Comparison of ENCODE assay signal across 1 cellular context in the genomic region with DNA sequence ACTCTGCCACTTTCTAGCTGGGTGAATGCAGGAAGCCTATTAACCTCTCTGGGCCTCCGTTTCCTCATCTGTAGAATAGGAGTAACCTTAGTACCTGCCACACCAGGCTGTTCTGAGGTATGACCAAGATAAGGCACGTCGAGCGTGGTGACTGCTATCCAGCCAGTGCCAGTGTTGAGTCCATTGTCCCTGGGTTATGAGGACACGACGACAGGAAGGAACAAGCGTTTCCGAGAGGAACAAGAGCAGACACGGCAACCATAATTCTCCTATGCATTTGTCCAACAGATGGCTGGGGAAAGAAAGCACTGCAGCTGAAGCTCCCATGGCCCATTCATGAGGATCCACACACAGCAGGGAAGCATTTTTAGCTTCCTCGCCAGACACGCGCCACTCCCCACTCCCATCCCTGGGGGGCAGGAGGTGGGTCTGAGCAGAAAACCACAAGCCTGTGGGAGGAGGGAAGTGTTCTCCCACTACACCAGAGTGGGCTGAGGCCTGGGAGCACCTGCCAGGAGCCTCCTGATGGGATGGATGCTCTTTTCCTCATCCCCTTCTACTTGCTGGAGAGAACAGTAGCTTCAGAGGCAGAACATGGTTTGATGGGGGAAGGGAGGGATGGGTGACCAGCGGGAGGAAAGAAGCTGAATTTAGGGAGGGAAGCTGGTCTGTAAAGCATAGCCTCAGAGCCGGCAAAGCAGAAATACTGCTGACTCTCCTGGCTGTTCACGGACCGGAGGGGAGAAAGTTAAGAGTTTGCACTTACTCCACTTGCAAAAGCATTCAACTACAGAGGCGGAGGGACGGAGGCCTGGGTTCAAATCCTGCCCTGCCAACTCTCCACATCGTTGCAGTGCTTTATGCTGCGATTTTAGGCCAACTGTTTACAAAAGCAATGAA.
A peak's percentile ranks its signal among the peaks of the same experiment; 100 is the strongest.
TF ChIP-seq lines count a peak whose summit lies in the region.

No MANE protein-coding gene starts in this region.

TF ChIP-seq in K562, 482 proteins besides CTCF, POLR2A, EP300 and RAD21 (continued from another document):
- peak; percentile 25; the same call in 1 of the 2 replicates for TF ChIP-seq SP1 (CRISPR knock-in tag; IDR thresholded peaks at IDR 0.05)
- TF ChIP-seq SREBF2 (CRISPR knock-in tag; IDR thresholded peaks at IDR 0.05): no peak
- TF ChIP-seq, protein P1, sequence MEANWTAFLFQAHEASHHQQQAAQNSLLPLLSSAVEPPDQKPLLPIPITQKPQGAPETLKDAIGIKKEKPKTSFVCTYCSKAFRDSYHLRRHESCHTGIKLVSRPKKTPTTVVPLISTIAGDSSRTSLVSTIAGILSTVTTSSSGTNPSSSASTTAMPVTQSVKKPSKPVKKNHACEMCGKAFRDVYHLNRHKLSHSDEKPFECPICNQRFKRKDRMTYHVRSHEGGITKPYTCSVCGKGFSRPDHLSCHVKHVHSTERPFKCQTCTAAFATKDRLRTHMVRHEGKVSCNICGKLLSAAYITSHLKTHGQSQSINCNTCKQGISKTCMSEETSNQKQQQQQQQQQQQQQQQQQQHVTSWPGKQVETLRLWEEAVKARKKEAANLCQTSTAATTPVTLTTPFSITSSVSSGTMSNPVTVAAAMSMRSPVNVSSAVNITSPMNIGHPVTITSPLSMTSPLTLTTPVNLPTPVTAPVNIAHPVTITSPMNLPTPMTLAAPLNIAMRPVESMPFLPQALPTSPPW (CRISPR knock-in tag; IDR thresholded peaks at IDR 0.05): 0 out of 2 replicates have a peak, but pooled peaks have one; percentile 15
- TF ChIP-seq, protein P2, sequence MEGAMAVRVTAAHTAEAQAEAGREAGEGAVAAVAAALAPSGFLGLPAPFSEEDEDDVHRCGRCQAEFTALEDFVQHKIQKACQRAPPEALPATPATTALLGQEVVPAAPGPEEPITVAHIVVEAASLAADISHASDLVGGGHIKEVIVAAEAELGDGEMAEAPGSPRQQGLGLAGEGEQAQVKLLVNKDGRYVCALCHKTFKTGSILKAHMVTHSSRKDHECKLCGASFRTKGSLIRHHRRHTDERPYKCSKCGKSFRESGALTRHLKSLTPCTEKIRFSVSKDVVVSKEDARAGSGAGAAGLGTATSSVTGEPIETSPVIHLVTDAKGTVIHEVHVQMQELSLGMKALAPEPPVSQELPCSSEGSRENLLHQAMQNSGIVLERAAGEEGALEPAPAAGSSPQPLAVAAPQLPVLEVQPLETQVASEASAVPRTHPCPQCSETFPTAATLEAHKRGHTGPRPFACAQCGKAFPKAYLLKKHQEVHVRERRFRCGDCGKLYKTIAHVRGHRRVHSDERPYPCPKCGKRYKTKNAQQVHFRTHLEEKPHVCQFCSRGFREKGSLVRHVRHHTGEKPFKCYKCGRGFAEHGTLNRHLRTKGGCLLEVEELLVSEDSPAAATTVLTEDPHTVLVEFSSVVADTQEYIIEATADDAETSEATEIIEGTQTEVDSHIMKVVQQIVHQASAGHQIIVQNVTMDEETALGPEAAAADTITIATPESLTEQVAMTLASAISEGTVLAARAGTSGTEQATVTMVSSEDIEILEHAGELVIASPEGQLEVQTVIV (CRISPR knock-in tag; IDR thresholded peaks at IDR 0.05; ENCODE audit: borderline replicate concordance): no peak
- peak; percentile 15 for TF ChIP-seq ZFP36 (IDR thresholded peaks at IDR 0.05; ENCODE audit: low read depth, low read length, partially characterized antibody)
- TF ChIP-seq, protein P3, sequence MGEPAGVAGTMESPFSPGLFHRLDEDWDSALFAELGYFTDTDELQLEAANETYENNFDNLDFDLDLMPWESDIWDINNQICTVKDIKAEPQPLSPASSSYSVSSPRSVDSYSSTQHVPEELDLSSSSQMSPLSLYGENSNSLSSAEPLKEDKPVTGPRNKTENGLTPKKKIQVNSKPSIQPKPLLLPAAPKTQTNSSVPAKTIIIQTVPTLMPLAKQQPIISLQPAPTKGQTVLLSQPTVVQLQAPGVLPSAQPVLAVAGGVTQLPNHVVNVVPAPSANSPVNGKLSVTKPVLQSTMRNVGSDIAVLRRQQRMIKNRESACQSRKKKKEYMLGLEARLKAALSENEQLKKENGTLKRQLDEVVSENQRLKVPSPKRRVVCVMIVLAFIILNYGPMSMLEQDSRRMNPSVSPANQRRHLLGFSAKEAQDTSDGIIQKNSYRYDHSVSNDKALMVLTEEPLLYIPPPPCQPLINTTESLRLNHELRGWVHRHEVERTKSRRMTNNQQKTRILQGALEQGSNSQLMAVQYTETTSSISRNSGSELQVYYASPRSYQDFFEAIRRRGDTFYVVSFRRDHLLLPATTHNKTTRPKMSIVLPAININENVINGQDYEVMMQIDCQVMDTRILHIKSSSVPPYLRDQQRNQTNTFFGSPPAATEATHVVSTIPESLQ (CRISPR knock-in tag; IDR thresholded peaks at IDR 0.05): no peak
- TF ChIP-seq ARID1B (IDR thresholded peaks at IDR 0.05): no peak
- TF ChIP-seq, protein P4, sequence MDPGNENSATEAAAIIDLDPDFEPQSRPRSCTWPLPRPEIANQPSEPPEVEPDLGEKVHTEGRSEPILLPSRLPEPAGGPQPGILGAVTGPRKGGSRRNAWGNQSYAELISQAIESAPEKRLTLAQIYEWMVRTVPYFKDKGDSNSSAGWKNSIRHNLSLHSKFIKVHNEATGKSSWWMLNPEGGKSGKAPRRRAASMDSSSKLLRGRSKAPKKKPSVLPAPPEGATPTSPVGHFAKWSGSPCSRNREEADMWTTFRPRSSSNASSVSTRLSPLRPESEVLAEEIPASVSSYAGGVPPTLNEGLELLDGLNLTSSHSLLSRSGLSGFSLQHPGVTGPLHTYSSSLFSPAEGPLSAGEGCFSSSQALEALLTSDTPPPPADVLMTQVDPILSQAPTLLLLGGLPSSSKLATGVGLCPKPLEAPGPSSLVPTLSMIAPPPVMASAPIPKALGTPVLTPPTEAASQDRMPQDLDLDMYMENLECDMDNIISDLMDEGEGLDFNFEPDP (CRISPR knock-in tag; IDR thresholded peaks at IDR 0.05): no peak
- TF ChIP-seq FOSL1 (tag; conservative IDR thresholded peaks at IDR 0.05): no peak
- TF ChIP-seq, protein P5, sequence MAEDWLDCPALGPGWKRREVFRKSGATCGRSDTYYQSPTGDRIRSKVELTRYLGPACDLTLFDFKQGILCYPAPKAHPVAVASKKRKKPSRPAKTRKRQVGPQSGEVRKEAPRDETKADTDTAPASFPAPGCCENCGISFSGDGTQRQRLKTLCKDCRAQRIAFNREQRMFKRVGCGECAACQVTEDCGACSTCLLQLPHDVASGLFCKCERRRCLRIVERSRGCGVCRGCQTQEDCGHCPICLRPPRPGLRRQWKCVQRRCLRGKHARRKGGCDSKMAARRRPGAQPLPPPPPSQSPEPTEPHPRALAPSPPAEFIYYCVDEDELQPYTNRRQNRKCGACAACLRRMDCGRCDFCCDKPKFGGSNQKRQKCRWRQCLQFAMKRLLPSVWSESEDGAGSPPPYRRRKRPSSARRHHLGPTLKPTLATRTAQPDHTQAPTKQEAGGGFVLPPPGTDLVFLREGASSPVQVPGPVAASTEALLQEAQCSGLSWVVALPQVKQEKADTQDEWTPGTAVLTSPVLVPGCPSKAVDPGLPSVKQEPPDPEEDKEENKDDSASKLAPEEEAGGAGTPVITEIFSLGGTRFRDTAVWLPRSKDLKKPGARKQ (CRISPR knock-in tag; IDR thresholded peaks at IDR 0.05): no peak
- TF ChIP-seq, protein P6, sequence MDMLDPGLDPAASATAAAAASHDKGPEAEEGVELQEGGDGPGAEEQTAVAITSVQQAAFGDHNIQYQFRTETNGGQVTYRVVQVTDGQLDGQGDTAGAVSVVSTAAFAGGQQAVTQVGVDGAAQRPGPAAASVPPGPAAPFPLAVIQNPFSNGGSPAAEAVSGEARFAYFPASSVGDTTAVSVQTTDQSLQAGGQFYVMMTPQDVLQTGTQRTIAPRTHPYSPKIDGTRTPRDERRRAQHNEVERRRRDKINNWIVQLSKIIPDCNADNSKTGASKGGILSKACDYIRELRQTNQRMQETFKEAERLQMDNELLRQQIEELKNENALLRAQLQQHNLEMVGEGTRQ (CRISPR knock-in tag; IDR thresholded peaks at IDR 0.05): no peak
- peak; percentile 32 for TF ChIP-seq ZNF263 (CRISPR knock-in tag; IDR thresholded peaks at IDR 0.05; ENCODE audit: borderline replicate concordance)
- TF ChIP-seq ZNF239 (CRISPR knock-in tag; IDR thresholded peaks at IDR 0.05): no peak
- peak; percentile 37; the same call in 1 of the 2 replicates for TF ChIP-seq ZNF316 (IDR thresholded peaks at IDR 0.05)
- TF ChIP-seq, protein P7, sequence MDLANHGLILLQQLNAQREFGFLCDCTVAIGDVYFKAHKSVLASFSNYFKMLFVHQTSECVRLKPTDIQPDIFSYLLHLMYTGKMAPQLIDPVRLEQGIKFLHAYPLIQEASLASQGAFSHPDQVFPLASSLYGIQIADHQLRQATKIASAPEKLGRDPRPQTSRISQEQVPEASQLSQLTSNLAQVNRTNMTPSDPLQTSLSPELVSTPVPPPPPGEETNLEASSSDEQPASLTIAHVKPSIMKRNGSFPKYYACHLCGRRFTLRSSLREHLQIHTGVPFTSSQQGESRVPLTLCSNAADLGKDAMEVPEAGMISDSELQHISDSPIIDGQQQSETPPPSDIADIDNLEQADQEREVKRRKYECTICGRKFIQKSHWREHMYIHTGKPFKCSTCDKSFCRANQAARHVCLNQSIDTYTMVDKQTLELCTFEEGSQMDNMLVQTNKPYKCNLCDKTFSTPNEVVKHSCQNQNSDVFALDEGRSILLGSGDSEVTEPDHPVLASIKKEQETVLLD (IDR thresholded peaks at IDR 0.05): no peak
- no peak for TF ChIP-seq NCOR1 (IDR thresholded peaks at IDR 0.05)
- TF ChIP-seq STAT5A (IDR thresholded peaks at IDR 0.05; ENCODE audit: borderline replicate concordance, low read length): no peak
- peak; percentile 35 for TF ChIP-seq RBM25 (IDR thresholded peaks at IDR 0.05; ENCODE audit: low read depth, low read length, severe bottlenecking)
- TF ChIP-seq, protein P8, sequence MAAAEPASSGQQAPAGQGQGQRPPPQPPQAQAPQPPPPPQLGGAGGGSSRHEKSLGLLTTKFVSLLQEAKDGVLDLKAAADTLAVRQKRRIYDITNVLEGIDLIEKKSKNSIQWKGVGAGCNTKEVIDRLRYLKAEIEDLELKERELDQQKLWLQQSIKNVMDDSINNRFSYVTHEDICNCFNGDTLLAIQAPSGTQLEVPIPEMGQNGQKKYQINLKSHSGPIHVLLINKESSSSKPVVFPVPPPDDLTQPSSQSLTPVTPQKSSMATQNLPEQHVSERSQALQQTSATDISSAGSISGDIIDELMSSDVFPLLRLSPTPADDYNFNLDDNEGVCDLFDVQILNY (CRISPR knock-in tag; IDR thresholded peaks at IDR 0.05): 0 out of 2 replicates have a peak, but pooled peaks have one; percentile 32
- no peak for TF ChIP-seq SNIP1 (IDR thresholded peaks at IDR 0.05; ENCODE audit: low read depth)
- no peak for TF ChIP-seq ZNF175 (CRISPR knock-in tag; IDR thresholded peaks at IDR 0.05; ENCODE audit: low read depth)
- TF ChIP-seq, protein P9, sequence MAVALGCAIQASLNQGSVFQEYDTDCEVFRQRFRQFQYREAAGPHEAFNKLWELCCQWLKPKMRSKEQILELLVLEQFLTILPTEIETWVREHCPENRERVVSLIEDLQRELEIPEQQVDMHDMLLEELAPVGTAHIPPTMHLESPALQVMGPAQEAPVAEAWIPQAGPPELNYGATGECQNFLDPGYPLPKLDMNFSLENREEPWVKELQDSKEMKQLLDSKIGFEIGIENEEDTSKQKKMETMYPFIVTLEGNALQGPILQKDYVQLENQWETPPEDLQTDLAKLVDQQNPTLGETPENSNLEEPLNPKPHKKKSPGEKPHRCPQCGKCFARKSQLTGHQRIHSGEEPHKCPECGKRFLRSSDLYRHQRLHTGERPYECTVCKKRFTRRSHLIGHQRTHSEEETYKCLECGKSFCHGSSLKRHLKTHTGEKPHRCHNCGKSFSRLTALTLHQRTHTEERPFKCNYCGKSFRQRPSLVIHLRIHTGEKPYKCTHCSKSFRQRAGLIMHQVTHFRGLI (CRISPR knock-in tag; IDR thresholded peaks at IDR 0.05): no peak
- no peak for TF ChIP-seq RBM15 (IDR thresholded peaks at IDR 0.05; ENCODE audit: insufficient read depth, low read length)
- TF ChIP-seq ZNF12 (CRISPR knock-in tag; IDR thresholded peaks at IDR 0.05): no peak
